10 cellular contexts compared by ENCODE assay signal in the genomic region with DNA sequence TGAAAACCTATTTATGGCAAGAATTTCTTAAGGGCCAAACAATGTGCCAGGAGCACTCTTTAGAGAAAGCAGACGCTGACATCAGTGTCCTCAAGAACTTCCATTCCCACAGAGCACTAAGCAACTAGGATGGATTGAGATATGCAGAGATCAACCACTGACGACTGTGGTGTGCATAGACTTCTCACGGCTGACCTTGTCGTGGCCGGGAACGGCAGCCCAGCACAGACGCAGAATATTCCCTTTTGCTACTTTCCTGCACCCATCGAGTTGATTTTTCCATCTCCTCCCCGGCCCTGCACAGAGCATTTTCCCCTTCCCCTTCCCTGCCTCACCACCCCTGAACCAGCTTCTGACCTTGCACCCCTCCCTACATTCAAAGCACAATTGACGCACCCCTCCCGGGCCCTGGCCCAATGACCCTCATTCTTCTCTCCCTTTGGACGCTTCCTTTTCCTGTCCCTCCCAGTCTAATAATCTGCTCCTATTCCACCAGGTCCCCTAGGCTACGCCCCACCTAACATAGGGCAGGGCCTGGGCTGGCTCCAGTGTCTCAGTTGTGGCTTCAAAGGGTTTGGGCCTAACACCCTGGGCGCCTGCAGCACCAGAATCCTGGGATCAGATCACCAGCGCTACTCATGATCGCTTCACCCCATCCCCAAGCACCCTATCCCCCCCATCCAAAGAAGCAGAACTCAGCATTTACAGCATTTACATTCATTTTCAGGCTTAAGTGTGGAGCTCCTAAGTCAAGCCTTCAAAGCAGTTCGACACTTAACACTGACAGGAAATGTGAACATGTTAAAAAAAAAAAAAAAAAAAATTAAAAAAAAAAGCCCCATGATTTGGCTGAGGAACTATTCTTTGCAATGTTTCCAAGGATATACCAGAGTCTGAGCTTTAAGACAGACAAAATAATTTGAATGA.
DNase-seq lines count a peak whose midpoint lies in the region; ATAC-seq and TF ChIP-seq lines count a peak whose summit lies in the region.
"Had no signal": no experiment of that assay in that cellular context is flagged by ENCODE, and none has a peak within 500 bp of the region (broad histone marks: within the 10 kb centered on the region; RNA-seq: fewer than 3 reads in every experiment).

No MANE protein-coding gene starts in this region.

- intact Hi-C loops in right cardiac atrium (cut with DNase I), result no loop called here

- H3K9me3 ChIP-seq in right cardiac atrium (ENCODE audit: control insufficient read depth, low read length), result no peaks in the 10 kb centered on the region

- H3K36me3 Mint-ChIP-seq in activated T-cell treated with anti-CD3 and anti-CD28 coated beads, Interleukin-2, amount 50 U/mL, for 4 hours (ENCODE audit: insufficient read depth), result peaks cover 10% of the 10 kb centered on the region
- H3K36me3 Mint-ChIP-seq in activated naive CD8-positive, alpha-beta T cell treated with anti-CD3 and anti-CD28 coated beads, Interleukin-2, amount 10 ng/mL, durations not matched to agents 7 days and 5 days, result peaks cover 13% of the 10 kb centered on the region
- peaks cover 9 to 15% of the 10 kb centered on the region in 2 donors for H3K36me3 Mint-ChIP-seq in stimulated activated naive B cell treated with anti-CD40 and anti-IgM and Interleukin-4, amounts not matched to agents 10 μg/mL and 1 μg/mL and 100 μg/mL, for 72 hours

- no peak overlapping the region for H3K4me3 ChIP-seq in right cardiac atrium (ENCODE audit: low read length)

- POLR2A ChIA-PET in activated naive CD8-positive, alpha-beta T cell treated with anti-CD3 and anti-CD28 coated beads, Interleukin-2, amount 10 ng/mL, durations not matched to agents 7 days and 5 days (lab: Charles Lee), result interaction anchor here (0.6 to 7.3 kb wide), 9 partner anchors 10 to 150 kb away, joined by 3 to 60 read pairs (median 6); no protein-coding TSS in a partner anchor

- peaks cover 14% of the 10 kb centered on the region for H3K4me1 ChIP-seq in right cardiac atrium (ENCODE audit: control insufficient read depth, insufficient read depth, low read length)

- no peaks in the 10 kb centered on the region for H3K9me3 Mint-ChIP-seq in activated T-cell treated with anti-CD3 and anti-CD28 coated beads, Interleukin-2, amount 50 U/mL, for 4 hours
- peaks cover 2% of the 10 kb centered on the region for H3K9me3 Mint-ChIP-seq in activated naive CD8-positive, alpha-beta T cell treated with anti-CD3 and anti-CD28 coated beads, Interleukin-2, amount 10 ng/mL, durations not matched to agents 7 days and 5 days
- H3K9me3 Mint-ChIP-seq in stimulated activated naive B cell treated with anti-CD40 and anti-IgM and Interleukin-4, amounts not matched to agents 10 μg/mL and 1 μg/mL and 100 μg/mL, for 72 hours, result no peaks in the 10 kb centered on the region

- H3K4me3 Mint-ChIP-seq in activated T-cell treated with anti-CD3 and anti-CD28 coated beads, Interleukin-2, amount 50 U/mL, for 4 hours, result peak overlapping the region; percentile 54
- H3K4me3 Mint-ChIP-seq in activated naive CD8-positive, alpha-beta T cell treated with anti-CD3 and anti-CD28 coated beads, Interleukin-2, amount 10 ng/mL, durations not matched to agents 7 days and 5 days, result peak overlapping the region; percentile 78
- H3K4me3 Mint-ChIP-seq in stimulated activated naive B cell treated with anti-CD40 and anti-IgM and Interleukin-4, amounts not matched to agents 10 μg/mL and 1 μg/mL and 100 μg/mL, for 72 hours, result no peak overlapping the region

- peak overlapping the region; percentile 98 for H3K27ac Mint-ChIP-seq in activated naive CD8-positive, alpha-beta T cell treated with anti-CD3 and anti-CD28 coated beads, Interleukin-2, amount 10 ng/mL, durations not matched to agents 7 days and 5 days
- H3K27ac Mint-ChIP-seq in stimulated activated naive B cell treated with anti-CD40 and anti-IgM and Interleukin-4, amounts not matched to agents 10 μg/mL and 1 μg/mL and 100 μg/mL, for 72 hours, result peak overlapping the region; percentile 77

- no peak for ATAC-seq in activated T-cell treated with anti-CD3 and anti-CD28 coated beads, Interleukin-2, amount 50 U/mL, for 4 hours
- ATAC-seq in activated naive CD8-positive, alpha-beta T cell treated with anti-CD3 and anti-CD28 coated beads, Interleukin-2, amount 10 ng/mL, durations not matched to agents 7 days and 5 days (ENCODE audit: low read depth), result peak; percentile 65
- ATAC-seq in right cardiac atrium (peak; percentile 87 to 98), GM19395 (IDR thresholded peaks at IDR 0.05; ENCODE audit: unreplicated experiment) (no peak), GM18505 (IDR thresholded peaks at IDR 0.05; ENCODE audit: unreplicated experiment) (no peak)
- ATAC-seq in stimulated activated naive B cell treated with anti-CD40 and anti-IgM and Interleukin-4, amounts not matched to agents 10 μg/mL and 1 μg/mL and 100 μg/mL, for 72 hours (replicated peaks), result no peak
- ATAC-seq: PC-3 had no signal

- H3K27ac ChIP-seq in right cardiac atrium (ENCODE audit: low read length), result peak overlapping the region; percentile 51

- no peak for DNase-seq in activated T-cell treated with anti-CD3 and anti-CD28 coated beads, Interleukin-2, amount 50 U/mL, for 4 hours
- DNase-seq in activated T-cell treated with anti-CD3 and anti-CD28 coated beads for 4 hours, result no peak
- DNase-seq in activated naive CD8-positive, alpha-beta T cell treated with anti-CD3 and anti-CD28 coated beads, Interleukin-2, amount 10 ng/mL, durations not matched to agents 7 days and 5 days, result peak; percentile 55
- peak; percentile 75 to 77 (median 75) for DNase-seq in right cardiac atrium
- DNase-seq in stimulated activated naive B cell treated with anti-CD40 and anti-IgM and Interleukin-4, amounts not matched to agents 10 μg/mL and 1 μg/mL and 100 μg/mL, for 72 hours, result no peak
- no peak for DNase-seq in mesenteric fat pad (ENCODE audit: low spot score)
- DNase-seq: Kasumi-1, PC-3 had no signal

- no peaks in the 10 kb centered on the region for H3K27me3 ChIP-seq in right cardiac atrium (ENCODE audit: control insufficient read depth, insufficient read depth)

- no peak for TF ChIP-seq POLR2A in GM18505 (IDR thresholded peaks at IDR 0.05; ENCODE audit: borderline replicate concordance, extremely low read depth, insufficient read depth, insufficient read length)

- 59% methylated on average over 17 of the region's 17 CpGs for WGBS in right cardiac atrium

- H3K27me3 Mint-ChIP-seq in activated T-cell treated with anti-CD3 and anti-CD28 coated beads, Interleukin-2, amount 50 U/mL, for 4 hours (ENCODE audit: low read depth), result no peaks in the 10 kb centered on the region
- H3K27me3 Mint-ChIP-seq in activated naive CD8-positive, alpha-beta T cell treated with anti-CD3 and anti-CD28 coated beads, Interleukin-2, amount 10 ng/mL, durations not matched to agents 7 days and 5 days, result no peaks in the 10 kb centered on the region
- no peaks in the 10 kb centered on the region for H3K27me3 Mint-ChIP-seq in stimulated activated naive B cell treated with anti-CD40 and anti-IgM and Interleukin-4, amounts not matched to agents 10 μg/mL and 1 μg/mL and 100 μg/mL, for 72 hours

- peaks cover 88% of the 10 kb centered on the region for H3K4me1 Mint-ChIP-seq in activated T-cell treated with anti-CD3 and anti-CD28 coated beads, Interleukin-2, amount 50 U/mL, for 4 hours (ENCODE audit: low read depth)
- H3K4me1 Mint-ChIP-seq in activated naive CD8-positive, alpha-beta T cell treated with anti-CD3 and anti-CD28 coated beads, Interleukin-2, amount 10 ng/mL, durations not matched to agents 7 days and 5 days, result peaks cover 77% of the 10 kb centered on the region
- H3K4me1 Mint-ChIP-seq in stimulated activated naive B cell treated with anti-CD40 and anti-IgM and Interleukin-4, amounts not matched to agents 10 μg/mL and 1 μg/mL and 100 μg/mL, for 72 hours, result peaks cover 56 to 86% of the 10 kb centered on the region in 2 donors

Comparison
In these comparisons a context has a peak if more than half of its experiments do, and no peak if none do; other contexts are left out.
1. ATAC-seq: peak in activated naive CD8-positive, alpha-beta T cell treated with anti-CD3 and anti-CD28 coated beads, Interleukin-2, amount 10 ng/mL, durations not matched to agents 7 days and 5 days (single experiment) and right cardiac atrium (2 of 2); none in activated T-cell treated with anti-CD3 and anti-CD28 coated beads, Interleukin-2, amount 50 U/mL, for 4 hours (0 of 2), stimulated activated naive B cell treated with anti-CD40 and anti-IgM and Interleukin-4, amounts not matched to agents 10 μg/mL and 1 μg/mL and 100 μg/mL, for 72 hours (0 of 2), GM19395 (single experiment) and GM18505 (single experiment).
2. DNase-seq: peak in activated naive CD8-positive, alpha-beta T cell treated with anti-CD3 and anti-CD28 coated beads, Interleukin-2, amount 10 ng/mL, durations not matched to agents 7 days and 5 days (single experiment) and right cardiac atrium (3 of 3); none in activated T-cell treated with anti-CD3 and anti-CD28 coated beads, Interleukin-2, amount 50 U/mL, for 4 hours (single experiment), activated T-cell treated with anti-CD3 and anti-CD28 coated beads for 4 hours (single experiment), stimulated activated naive B cell treated with anti-CD40 and anti-IgM and Interleukin-4, amounts not matched to agents 10 μg/mL and 1 μg/mL and 100 μg/mL, for 72 hours (single experiment) and mesenteric fat pad (single experiment).
3. H3K4me3 Mint-ChIP-seq: peak in activated T-cell treated with anti-CD3 and anti-CD28 coated beads, Interleukin-2, amount 50 U/mL, for 4 hours (single experiment) and activated naive CD8-positive, alpha-beta T cell treated with anti-CD3 and anti-CD28 coated beads, Interleukin-2, amount 10 ng/mL, durations not matched to agents 7 days and 5 days (single experiment); none in stimulated activated naive B cell treated with anti-CD40 and anti-IgM and Interleukin-4, amounts not matched to agents 10 μg/mL and 1 μg/mL and 100 μg/mL, for 72 hours (0 of 2).